ENCODE assay signal across 21 cellular contexts in the genomic region with DNA sequence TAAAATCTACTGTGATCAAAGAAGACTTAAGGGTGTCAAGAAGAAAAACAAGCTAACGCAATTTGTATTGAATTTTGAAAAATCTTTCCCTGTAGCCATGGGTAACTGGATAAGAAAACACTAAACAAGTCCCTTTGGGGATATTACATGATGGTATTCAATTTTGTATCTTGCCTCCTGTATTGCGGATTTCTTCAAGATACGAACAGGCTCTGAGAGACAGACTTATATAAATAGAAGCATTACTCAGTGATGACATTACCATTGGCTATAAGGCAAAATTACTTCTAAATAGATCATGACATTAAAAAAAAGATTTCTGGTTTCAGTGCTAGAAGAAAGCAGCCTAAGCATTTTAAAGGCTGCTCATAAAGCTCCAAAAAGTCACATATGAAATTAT.
DNase-seq lines count a peak whose midpoint lies in the region; TF ChIP-seq lines count a peak whose summit lies in the region.
"Had no signal": no experiment of that assay in that cellular context is flagged by ENCODE, and none has a peak within 500 bp of the region (broad histone marks: within the 10 kb centered on the region; RNA-seq: fewer than 3 reads in every experiment).

No MANE protein-coding gene starts in this region.

- H3K4me3 Mint-ChIP-seq in brain = no peak overlapping the region
- H3K4me3 Mint-ChIP-seq in activated T-helper 2 cell treated with anti-CD3 and anti-CD28 coated beads, Interferon-gamma antibody, Interleukin-2, Interleukin-4, amounts not matched to agents 10 μg/mL and 5 μg/mL and 100 μg/mL, durations not matched to agents 14 hours and 24 hours and 36 hours (ENCODE audit: low read depth) = no peak overlapping the region
- H3K4me3 Mint-ChIP-seq: activated naive CD8-positive, alpha-beta T cell treated with anti-CD3 and anti-CD28 coated beads, Interleukin-2, amount 10 ng/mL, durations not matched to agents 7 days and 5 days; IgD-negative memory B cell; T-cell had no signal

- H3K36me3 Mint-ChIP-seq in brain = no peaks in the 10 kb centered on the region
- no peaks in the 10 kb centered on the region for H3K36me3 Mint-ChIP-seq in activated T-helper 2 cell treated with anti-CD3 and anti-CD28 coated beads, Interferon-gamma antibody, Interleukin-2, Interleukin-4, amounts not matched to agents 10 μg/mL and 5 μg/mL and 100 μg/mL, durations not matched to agents 14 hours and 24 hours and 36 hours (ENCODE audit: low read depth)
- H3K36me3 Mint-ChIP-seq: activated naive CD8-positive, alpha-beta T cell treated with anti-CD3 and anti-CD28 coated beads, Interleukin-2, amount 10 ng/mL, durations not matched to agents 7 days and 5 days; IgD-negative memory B cell; T-cell had no signal

- intact Hi-C loops in activated T-helper 2 cell treated with anti-CD3 and anti-CD28 coated beads, Interferon-gamma antibody, Interleukin-2, Interleukin-4, amounts not matched to agents 10 μg/mL and 5 μg/mL and 100 μg/mL, durations not matched to agents 14 hours and 24 hours and 36 hours (cut with micrococcal nuclease) = no loop called here

- no peaks in the 10 kb centered on the region for H3K36me3 ChIP-seq in rectal smooth muscle tissue (ENCODE audit: control insufficient read depth, insufficient read depth, low read length)
- no peaks in the 10 kb centered on the region for H3K36me3 ChIP-seq in Peyer's patch
- H3K36me3 ChIP-seq: left lung had no signal

- peak overlapping the region; percentile 76 for H3K27ac ChIP-seq in rectal smooth muscle tissue (ENCODE audit: low read depth, low read length)
- H3K27ac ChIP-seq in Peyer's patch = peak overlapping the region in 1 of 4 donors; percentile 22
- H3K27ac ChIP-seq: HL-60 had no signal

- DNase-seq in GM03348 (ENCODE audit: low spot score) (peak; percentile 29), fibroblast of the conjunctiva (ENCODE audit: low read depth) (peak; percentile 71), HPDE6-E6E7 (ENCODE audit: extremely low spot score) (no peak), Peyer's patch (no peak), HUDEP-2 (lab: John Stamatoyannopoulos, UW; ENCODE audit: unreplicated experiment in 76 of 76) (no peak)
- no peak for DNase-seq in activated T-helper 2 cell treated with anti-CD3 and anti-CD28 coated beads, Interferon-gamma antibody, Interleukin-2, Interleukin-4, amounts not matched to agents 10 μg/mL and 5 μg/mL and 100 μg/mL, durations not matched to agents 14 hours and 24 hours and 36 hours (ENCODE audit: low spot score)
- DNase-seq: activated CD4-positive, alpha-beta T cell treated with anti-CD3 and anti-CD28 coated beads for 4 hours; activated naive CD8-positive, alpha-beta T cell treated with anti-CD3 and anti-CD28 coated beads, Interleukin-2, amount 10 ng/mL, durations not matched to agents 7 days and 5 days; DMS79 treated with DMSO at 0.1 percent for 48 hours; erythroblast; head of caudate nucleus; left lung; NCI-H1436 treated with DMSO at 0.1 percent for 48 hours; NCI-H748 treated with DMSO at 0.1 percent for 48 hours; occipital lobe; SHP77; T-cell had no signal

- H3K27me3 ChIP-seq in rectal smooth muscle tissue (ENCODE audit: control insufficient read depth, insufficient read depth, low read length) (no peaks in the 10 kb centered on the region), Peyer's patch (no peaks in the 10 kb centered on the region)
- H3K27me3 ChIP-seq: left lung had no signal

- TF ChIP-seq CTCF in brain (conservative IDR thresholded peaks at IDR 0.05) (no peak), Peyer's patch (IDR thresholded peaks at IDR 0.05) (no peak)

- peak overlapping the region in 3 of 5 experiments; percentile 29 to 67 (median 58) for H3K27ac Mint-ChIP-seq in brain
- H3K27ac Mint-ChIP-seq in activated T-helper 2 cell treated with anti-CD3 and anti-CD28 coated beads, Interferon-gamma antibody, Interleukin-2, Interleukin-4, amounts not matched to agents 10 μg/mL and 5 μg/mL and 100 μg/mL, durations not matched to agents 14 hours and 24 hours and 36 hours = no peak overlapping the region
- H3K27ac Mint-ChIP-seq: activated naive CD8-positive, alpha-beta T cell treated with anti-CD3 and anti-CD28 coated beads, Interleukin-2, amount 10 ng/mL, durations not matched to agents 7 days and 5 days; IgD-negative memory B cell; T-cell had no signal

- H3K9me3 ChIP-seq in Peyer's patch = no peaks in the 10 kb centered on the region
- H3K9me3 ChIP-seq: left lung had no signal

- peaks cover 30% of the 10 kb centered on the region for H3K4me1 ChIP-seq in rectal smooth muscle tissue (ENCODE audit: control insufficient read depth, insufficient read depth, low read length)
- no peaks in the 10 kb centered on the region for H3K4me1 ChIP-seq in Peyer's patch
- H3K4me1 ChIP-seq: left lung had no signal

- H3K4me3 ChIP-seq in rectal smooth muscle tissue (ENCODE audit: low read length) = no peak overlapping the region
- no peak overlapping the region for H3K4me3 ChIP-seq in Peyer's patch
- H3K4me3 ChIP-seq: left lung had no signal

- H3K9me3 Mint-ChIP-seq in brain = peaks cover 0 to 2% (median 0%) of the 10 kb centered on the region in 5 experiments
- H3K9me3 Mint-ChIP-seq in activated T-helper 2 cell treated with anti-CD3 and anti-CD28 coated beads, Interferon-gamma antibody, Interleukin-2, Interleukin-4, amounts not matched to agents 10 μg/mL and 5 μg/mL and 100 μg/mL, durations not matched to agents 14 hours and 24 hours and 36 hours = no peaks in the 10 kb centered on the region
- H3K9me3 Mint-ChIP-seq: activated naive CD8-positive, alpha-beta T cell treated with anti-CD3 and anti-CD28 coated beads, Interleukin-2, amount 10 ng/mL, durations not matched to agents 7 days and 5 days; T-cell had no signal

- no peak overlapping the region for H3K9ac ChIP-seq in rectal smooth muscle tissue (ENCODE audit: low read length)

- peaks cover 44% of the 10 kb centered on the region for H3K4me1 Mint-ChIP-seq in brain
- no peaks in the 10 kb centered on the region for H3K4me1 Mint-ChIP-seq in activated T-helper 2 cell treated with anti-CD3 and anti-CD28 coated beads, Interferon-gamma antibody, Interleukin-2, Interleukin-4, amounts not matched to agents 10 μg/mL and 5 μg/mL and 100 μg/mL, durations not matched to agents 14 hours and 24 hours and 36 hours (ENCODE audit: low read depth)
- H3K4me1 Mint-ChIP-seq: activated naive CD8-positive, alpha-beta T cell treated with anti-CD3 and anti-CD28 coated beads, Interleukin-2, amount 10 ng/mL, durations not matched to agents 7 days and 5 days; IgD-negative memory B cell; T-cell had no signal

- H3K27me3 Mint-ChIP-seq in brain = peaks cover 3% of the 10 kb centered on the region
- peaks cover 2% of the 10 kb centered on the region for H3K27me3 Mint-ChIP-seq in activated T-helper 2 cell treated with anti-CD3 and anti-CD28 coated beads, Interferon-gamma antibody, Interleukin-2, Interleukin-4, amounts not matched to agents 10 μg/mL and 5 μg/mL and 100 μg/mL, durations not matched to agents 14 hours and 24 hours and 36 hours (ENCODE audit: low read depth)
- H3K27me3 Mint-ChIP-seq: activated naive CD8-positive, alpha-beta T cell treated with anti-CD3 and anti-CD28 coated beads, Interleukin-2, amount 10 ng/mL, durations not matched to agents 7 days and 5 days had no signal

- no peak for TF ChIP-seq POLR2A in Peyer's patch (IDR thresholded peaks at IDR 0.05)

Comparison
In these comparisons a context has a peak if more than half of its experiments do, and no peak if none do; other contexts are left out.
1. DNase-seq: peak in GM03348 (single experiment) and fibroblast of the conjunctiva (single experiment); none in HPDE6-E6E7 (single experiment), Peyer's patch (0 of 3), activated T-helper 2 cell treated with anti-CD3 and anti-CD28 coated beads, Interferon-gamma antibody, Interleukin-2, Interleukin-4, amounts not matched to agents 10 μg/mL and 5 μg/mL and 100 μg/mL, durations not matched to agents 14 hours and 24 hours and 36 hours (single experiment) and HUDEP-2 (0 of 76).